Comparison of ENCODE assay signal across 8 cellular contexts in genomic region chr3:143972495-143973351, GRCh38. TPM values are rescaled to one million over a fixed set of nuclear protein-coding genes. Genes with fewer than 3 reads are reported as not detected.
A peak's percentile ranks its signal among the peaks of the same experiment; 100 is the strongest.
DNase-seq lines count a peak whose midpoint lies in the region; ATAC-seq and TF ChIP-seq lines count a peak whose summit lies in the region.

No MANE protein-coding gene starts in this region.

- no peaks in the 10 kb centered on the region for H3K27me3 Mint-ChIP-seq in activated B cell treated with CpG ODN at 0.5 μM for 24 hours
- no peaks in the 10 kb centered on the region for H3K27me3 Mint-ChIP-seq in central memory CD8-positive, alpha-beta T cell

- intact Hi-C loops in activated B cell treated with CpG ODN at 0.5 μM for 24 hours (cut with micrococcal nuclease), result loop anchor here (1.0 to 10.0 kb wide), 12 partner anchors 56 to 1825 kb away; partner anchors contain the start of genes ATR, PLS1, SLC9A9 and TFDP2

- CTCF ChIA-PET in activated B cell treated with CpG ODN at 0.5 μM for 24 hours (lab: Charles Lee), result interaction anchor here (0.8 to 2.4 kb wide), 9 partner anchors 7 to 194 kb away, joined by 3 to 14 read pairs (median 6); no protein-coding TSS in a partner anchor

- POLR2A ChIA-PET in activated B cell treated with CpG ODN at 0.5 μM for 24 hours (lab: Charles Lee), result interaction anchor here (0.6 to 4.1 kb wide), 20 partner anchors 8 to 971 kb away, joined by 3 to 107 read pairs (median 6); partner anchors contain the start of genes CHST2, SLC9A9 and U2SURP

- H3K27ac Mint-ChIP-seq in activated B cell treated with CpG ODN at 0.5 μM for 24 hours, result peak overlapping the region; percentile 99
- H3K27ac Mint-ChIP-seq in central memory CD8-positive, alpha-beta T cell (ENCODE audit: low read depth), result peak overlapping the region; percentile 87

- TF ChIP-seq CTCF in activated B cell treated with CpG ODN at 0.5 μM for 24 hours (IDR thresholded peaks at IDR 0.05), result no peak

- peaks cover 16% of the 10 kb centered on the region for H3K36me3 Mint-ChIP-seq in activated B cell treated with CpG ODN at 0.5 μM for 24 hours (ENCODE audit: low read depth)
- H3K36me3 Mint-ChIP-seq in central memory CD8-positive, alpha-beta T cell (ENCODE audit: insufficient read depth), result peaks cover 21% of the 10 kb centered on the region

- H3K4me1 Mint-ChIP-seq in activated B cell treated with CpG ODN at 0.5 μM for 24 hours, result peaks cover 49% of the 10 kb centered on the region
- H3K4me1 Mint-ChIP-seq in central memory CD8-positive, alpha-beta T cell, result peaks cover 32% of the 10 kb centered on the region

- peak; percentile 66 for DNase-seq in AG08396 (ENCODE audit: low spot score)
- peak; percentile 60 for DNase-seq in NCI-H2196 (lab: John Stamatoyannopoulos, UW; ENCODE audit: unreplicated experiment)
- DNase-seq in activated B cell treated with CpG ODN at 0.5 μM for 24 hours, result peak; percentile 74
- peak; percentile 55 to 66 for DNase-seq in central memory CD8-positive, alpha-beta T cell (ENCODE audit: low spot score in 2 of 2)
- peak; percentile 87 for DNase-seq in iris pigment epithelial cell (ENCODE audit: low read depth)
- DNase-seq in stimulated activated CD4-positive, alpha-beta T cell treated with anti-CD3 and anti-CD28 coated beads, Interleukin-12 subunit alpha, Interleukin-12 subunit beta, amount 100 ng/mL, for 24 hours (ENCODE audit: low read depth in 2 of 2), result peak; percentile 41 to 52

- H3K9me3 Mint-ChIP-seq in activated B cell treated with CpG ODN at 0.5 μM for 24 hours, result no peaks in the 10 kb centered on the region
- H3K9me3 Mint-ChIP-seq in central memory CD8-positive, alpha-beta T cell, result no peaks in the 10 kb centered on the region

- peak overlapping the region; percentile 99 for H3K4me3 Mint-ChIP-seq in activated B cell treated with CpG ODN at 0.5 μM for 24 hours
- peak overlapping the region; percentile 90 for H3K4me3 Mint-ChIP-seq in central memory CD8-positive, alpha-beta T cell

- peak; percentile 29 for ATAC-seq in GM18870 (IDR thresholded peaks at IDR 0.05; ENCODE audit: unreplicated experiment)
- ATAC-seq in HG03135 (IDR thresholded peaks at IDR 0.05; ENCODE audit: unreplicated experiment), result peak; percentile 34
- peak; percentile 16 for ATAC-seq in activated B cell treated with CpG ODN at 0.5 μM for 24 hours (ENCODE audit: low read depth)
- peak; percentile 30 for ATAC-seq in central memory CD8-positive, alpha-beta T cell (replicated peaks; ENCODE audit: extremely low read depth, poor library complexity, severe bottlenecking)

RNA-seq across cellular contexts. Expression of gene DIPK2A, which starts 1.1 kb away (rescaled TPM):
- total RNA-seq in activated B cell treated with CpG ODN at 0.5 μM for 24 hours, result 19.0 and 23.0 TPM in 2 replicates

Comparison
In these comparisons a context has a peak if more than half of its experiments do, and no peak if none do; other contexts are left out.
1. Peak in every context shown above with its lines: DNase-seq and ATAC-seq.